25 cellular contexts compared by ENCODE assay signal in the genomic region with DNA sequence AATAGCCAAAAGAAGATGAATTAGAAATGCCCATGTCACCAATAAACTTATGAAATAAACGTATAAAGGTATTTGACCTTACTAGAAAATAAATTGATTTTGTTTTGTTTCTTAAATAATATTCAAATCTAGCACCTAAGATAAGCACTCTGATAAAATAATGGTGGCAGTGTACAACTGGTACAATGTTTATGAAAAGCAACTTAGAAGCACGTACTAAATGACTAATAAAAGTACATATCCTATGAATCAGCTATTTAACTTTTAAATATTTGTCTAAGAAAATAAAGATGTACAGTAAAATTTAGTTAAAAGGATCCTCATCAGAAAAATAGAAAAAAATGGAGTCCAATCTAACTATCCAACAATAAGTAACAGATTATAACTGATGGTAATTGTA. TPM values are rescaled to one million over a fixed set of nuclear protein-coding genes. Genes with fewer than 3 reads are reported as not detected.
A peak's percentile ranks its signal among the peaks of the same experiment; 100 is the strongest.
DNase-seq lines count a peak whose midpoint lies in the region; ATAC-seq and TF ChIP-seq lines count a peak whose summit lies in the region.
"Had no signal": no experiment of that assay in that cellular context is flagged by ENCODE, and none has a peak within 500 bp of the region (broad histone marks: within the 10 kb centered on the region; RNA-seq: fewer than 3 reads in every experiment).

No MANE protein-coding gene starts in this region.

- H3K27ac Mint-ChIP-seq in stimulated activated naive B cell treated with anti-CD40 and anti-IgM and Interleukin-4, amounts not matched to agents 10 μg/mL and 1 μg/mL and 100 μg/mL, for 72 hours = peak overlapping the region; percentile 56
- no peak overlapping the region for H3K27ac Mint-ChIP-seq in mesothelial cell of epicardium

- H3K9ac ChIP-seq in fibroblast of lung (ENCODE audit: insufficient read depth, low read length) = no peak overlapping the region

- H2AFZ ChIP-seq in fibroblast of lung (ENCODE audit: low read length) = no peak overlapping the region

- H3K9me3 ChIP-seq in fibroblast of lung (ENCODE audit: control insufficient read depth, insufficient read depth, low read depth, low read length) = no peaks in the 10 kb centered on the region
- H3K9me3 ChIP-seq: BE2C, HAP-1 had no signal

- H3K4me1 ChIP-seq in fibroblast of lung (ENCODE audit: control insufficient read depth, extremely low read depth, insufficient read depth, low read length) = no peaks in the 10 kb centered on the region
- H3K4me1 ChIP-seq: BE2C, HAP-1 had no signal

- no peaks in the 10 kb centered on the region for H3K9me3 Mint-ChIP-seq in stimulated activated naive B cell treated with anti-CD40 and anti-IgM and Interleukin-4, amounts not matched to agents 10 μg/mL and 1 μg/mL and 100 μg/mL, for 72 hours
- H3K9me3 Mint-ChIP-seq in mesothelial cell of epicardium = no peaks in the 10 kb centered on the region

- no peak overlapping the region for H3K4me3 ChIP-seq in fibroblast of lung (replicated peaks in 1 of 4; ENCODE audit: control extremely low read depth in 1 of 4, insufficient read depth in 1 of 4, low read depth in 3 of 4, low read length in 4 of 4)
- H3K4me3 ChIP-seq: GM12878, HAP-1 had no signal

- no peaks in the 10 kb centered on the region for H4K20me1 ChIP-seq in fibroblast of lung (ENCODE audit: control insufficient read depth, extremely low read depth, insufficient read depth, low read length)

- peaks cover 41 to 42% of the 10 kb centered on the region in 2 donors for H3K36me3 Mint-ChIP-seq in stimulated activated naive B cell treated with anti-CD40 and anti-IgM and Interleukin-4, amounts not matched to agents 10 μg/mL and 1 μg/mL and 100 μg/mL, for 72 hours
- H3K36me3 Mint-ChIP-seq in mesothelial cell of epicardium = peaks cover 5% of the 10 kb centered on the region

- TF ChIP-seq CTCF in fibroblast of lung (conservative IDR thresholded peaks at IDR 0.05 in 1 of 2, IDR thresholded peaks at IDR 0.05 in 1 of 2; ENCODE audit: low read depth in 1 of 2, low read length in 2 of 2) = no peak
- TF ChIP-seq CTCF in mesothelial cell of epicardium (IDR thresholded peaks at IDR 0.05; ENCODE audit: unreplicated experiment) = no peak

- H3K36me3 ChIP-seq in fibroblast of lung (ENCODE audit: control insufficient read depth, insufficient read depth, low read length) = no peaks in the 10 kb centered on the region
- H3K36me3 ChIP-seq: BE2C, HAP-1 had no signal

- H3K79me2 ChIP-seq in fibroblast of lung (ENCODE audit: control insufficient read depth, insufficient read depth, low read length) = peaks cover 6% of the 10 kb centered on the region

- no peaks in the 10 kb centered on the region for H3K27me3 Mint-ChIP-seq in stimulated activated naive B cell treated with anti-CD40 and anti-IgM and Interleukin-4, amounts not matched to agents 10 μg/mL and 1 μg/mL and 100 μg/mL, for 72 hours
- no peaks in the 10 kb centered on the region for H3K27me3 Mint-ChIP-seq in mesothelial cell of epicardium (ENCODE audit: low read depth)

- no peak for ATAC-seq in stimulated activated naive B cell treated with anti-CD40 and anti-IgM and Interleukin-4, amounts not matched to agents 10 μg/mL and 1 μg/mL and 100 μg/mL, for 72 hours (replicated peaks)
- ATAC-seq in GM19324 (IDR thresholded peaks at IDR 0.05; ENCODE audit: low FRiP score, unreplicated experiment) = no peak
- ATAC-seq: GM12878 had no signal

- no peak overlapping the region for H3K4me3 Mint-ChIP-seq in stimulated activated naive B cell treated with anti-CD40 and anti-IgM and Interleukin-4, amounts not matched to agents 10 μg/mL and 1 μg/mL and 100 μg/mL, for 72 hours
- no peak overlapping the region for H3K4me3 Mint-ChIP-seq in mesothelial cell of epicardium

- H3K4me2 ChIP-seq in fibroblast of lung (ENCODE audit: extremely low read depth, insufficient read depth, low read length) = peak overlapping the region; percentile 25

- H3K27ac ChIP-seq in fibroblast of lung (ENCODE audit: insufficient read depth, low read length) = no peak overlapping the region

- peak; percentile 37 for DNase-seq in ELR (ENCODE audit: low read depth)
- DNase-seq in M059J (ENCODE audit: low read depth) = peak; percentile 6
- DNase-seq in fibroblast of lung (ENCODE audit: low read depth in 2 of 2) = no peak
- DNase-seq in stimulated activated naive B cell treated with anti-CD40 and anti-IgM and Interleukin-4, amounts not matched to agents 10 μg/mL and 1 μg/mL and 100 μg/mL, for 72 hours = no peak
- DNase-seq in mesothelial cell of epicardium (ENCODE audit: low spot score in 2 of 2, unreplicated experiment in 2 of 2) = no peak
- no peak for DNase-seq in activated CD4-positive, CD25-positive, alpha-beta regulatory T cell treated with anti-CD3 and anti-CD28 coated beads, Interleukin-2, amount 50 U/mL, for 72 hours
- DNase-seq: BE2C, Calu3, DMS153, DND-41, GDM1, GOT3, NCI-H1092 treated with DMSO at 0.1 percent for 48 hours, NCI-H1436, NCI-H187, NCI-H2081 treated with DMSO at 0.1 percent for 48 hours, NCI-H2171 treated with DMSO at 0.1 percent for 48 hours, NCI-H345, NCI-H524, NCI-H774, SHP77, T-helper 1 cell had no signal

- no peaks in the 10 kb centered on the region for H3K27me3 ChIP-seq in fibroblast of lung (ENCODE audit: control insufficient read depth, insufficient read depth, low read length)
- H3K27me3 ChIP-seq: BE2C had no signal

- peaks cover 22 to 32% of the 10 kb centered on the region in 2 donors for H3K4me1 Mint-ChIP-seq in stimulated activated naive B cell treated with anti-CD40 and anti-IgM and Interleukin-4, amounts not matched to agents 10 μg/mL and 1 μg/mL and 100 μg/mL, for 72 hours
- H3K4me1 Mint-ChIP-seq in mesothelial cell of epicardium = peaks cover 14% of the 10 kb centered on the region

RNA-seq across cellular contexts. Expression of a gene that starts 6.7 kb away (rescaled TPM):
- 10.9 and 16.7 TPM in 2 replicates for total RNA-seq in M059J (2014; rRNA removed; shearing (Covaris generic))
- total RNA-seq in fibroblast of lung (59.1 and 97.9 TPM in 2 replicates), mesothelial cell of epicardium (39.2 to 40.2 TPM (median 39.6 TPM) in 3 replicates)
- polyA plus RNA-seq in fibroblast of lung = 12.5 and 13.4 TPM in 2 replicates
- 20.3 and 21.4 TPM in 2 replicates for polyA plus RNA-seq in fibroblast of lung (2012)
- 3.2 and 6.5 TPM in 2 replicates for polyA minus RNA-seq in fibroblast of lung (ENCODE audit: low replicate concordance)

Comparison
In these comparisons a context has a peak if more than half of its experiments do, and no peak if none do; other contexts are left out.
1. DNase-seq: peak in ELR (single experiment) and M059J (single experiment); none in fibroblast of lung (0 of 2), stimulated activated naive B cell treated with anti-CD40 and anti-IgM and Interleukin-4, amounts not matched to agents 10 μg/mL and 1 μg/mL and 100 μg/mL, for 72 hours (single experiment), mesothelial cell of epicardium (0 of 2) and activated CD4-positive, CD25-positive, alpha-beta regulatory T cell treated with anti-CD3 and anti-CD28 coated beads, Interleukin-2, amount 50 U/mL, for 72 hours (single experiment).